In the genomic region with DNA sequence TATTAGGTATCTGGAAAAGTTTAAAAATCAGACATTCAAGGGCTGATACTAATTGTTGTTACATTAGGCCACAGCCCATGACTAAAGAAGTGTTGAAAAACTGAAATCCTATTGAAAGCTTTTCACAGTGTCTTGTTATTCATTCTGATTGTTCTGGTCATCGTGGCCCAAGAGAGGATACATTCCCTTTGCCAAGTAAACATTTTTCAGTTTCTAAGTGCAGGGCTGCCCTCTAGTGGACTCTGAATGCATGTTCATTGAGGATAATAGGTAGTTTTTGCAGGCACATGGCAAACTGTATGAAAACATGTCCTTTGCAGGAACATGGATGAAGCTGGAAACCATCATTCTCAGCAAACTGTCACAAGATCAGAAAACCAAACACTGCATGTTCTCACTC, we compare ENCODE assay signal across 9 cellular contexts.
DNase-seq lines count a peak whose midpoint lies in the region; ATAC-seq and TF ChIP-seq lines count a peak whose summit lies in the region.
"Had no signal": no experiment of that assay in that cellular context is flagged by ENCODE, and none has a peak within 500 bp of the region (broad histone marks: within the 10 kb centered on the region; RNA-seq: fewer than 3 reads in every experiment).

No MANE protein-coding gene starts in this region.

- no peaks in the 10 kb centered on the region; the same call in 1 of the 2 replicates for H3K36me3 ChIP-seq in H7 (replicated peaks; ENCODE audit: control insufficient read depth, insufficient read depth, low read length)
- no peaks in the 10 kb centered on the region for H3K36me3 ChIP-seq in Panc1 (ENCODE audit: control insufficient read depth, insufficient read depth, low read length)
- H3K36me3 ChIP-seq: BLaER1 treated with 17β-estradiol and CSF1 and Interleukin-3, amounts not matched to agents 10 nM and 100 nM had no signal

- CTCF ChIA-PET in Panc1 (lab: Charles Lee), result no interaction called here

- DNase-seq in NCI-H1105 treated with DMSO at 0.1 percent for 48 hours (lab: John Stamatoyannopoulos, UW), result peak; percentile 6
- no peak for DNase-seq in NCI-H1105 (lab: John Stamatoyannopoulos, UW)
- peak; percentile 57 for DNase-seq in H7
- peak; percentile 12 for DNase-seq in Panc1 (ENCODE audit: low read depth, low spot score)
- peak; percentile 47 for DNase-seq in renal cortical epithelial cell (ENCODE audit: low read depth)
- DNase-seq in activated CD8-positive, alpha-beta memory T cell treated with anti-CD3 and anti-CD28 coated beads for 24 hours, result no peak

- in situ Hi-C loops in Panc1 (cut with HindIII; ENCODE audit: low pct_unique_long_range_greater_than_20kb, low sequenced_read_pairs), result no loop called here

- no peak overlapping the region for H3K4me3 ChIP-seq in H7 (ENCODE audit: insufficient read depth, low read depth, low read length)
- no peak overlapping the region for H3K4me3 ChIP-seq in Panc1 (ENCODE audit: low read depth in 2 of 2, low read length in 2 of 2)
- H3K4me3 ChIP-seq: BLaER1 treated with 17β-estradiol and CSF1 and Interleukin-3, amounts not matched to agents 10 nM and 100 nM had no signal

- ATAC-seq in Panc1, result no peak
- peak; percentile 68 for ATAC-seq in esophagus mucosa
- no peak for ATAC-seq in GM18511 (IDR thresholded peaks at IDR 0.05; ENCODE audit: unreplicated experiment)

- peak; percentile 65 for TF ChIP-seq CTCF in Panc1 (IDR thresholded peaks at IDR 0.05)

- no TSS peak for BruUV-seq in Panc1 (replicated peaks; lab: Mats Ljungman, UMichigan)

- H3K9me3 ChIP-seq in Panc1 (ENCODE audit: control insufficient read depth, insufficient read depth, low read depth, low read length), result no peaks in the 10 kb centered on the region

- H3K27me3 ChIP-seq in H7 (ENCODE audit: control insufficient read depth, insufficient read depth, low read length) (no peaks in the 10 kb centered on the region), Panc1 (ENCODE audit: control insufficient read depth, insufficient read depth, low read length) (no peaks in the 10 kb centered on the region)
- H3K27me3 ChIP-seq: BLaER1 treated with 17β-estradiol and CSF1 and Interleukin-3, amounts not matched to agents 10 nM and 100 nM had no signal

- POLR2A ChIA-PET in Panc1 (lab: Charles Lee), result no interaction called here

- H3K27ac ChIP-seq in Panc1 (ENCODE audit: low read length), result no peak overlapping the region
- H3K27ac ChIP-seq: BLaER1 treated with 17β-estradiol and CSF1 and Interleukin-3, amounts not matched to agents 10 nM and 100 nM had no signal

- no peaks in the 10 kb centered on the region for H3K4me1 ChIP-seq in Panc1 (ENCODE audit: control insufficient read depth, insufficient read depth, low read length)

- intact Hi-C loops in Panc1 (cut with micrococcal nuclease; ENCODE audit: unreplicated experiment), result no loop called here

Comparison
In these comparisons a context has a peak if more than half of its experiments do, and no peak if none do; other contexts are left out.
1. DNase-seq: peak in NCI-H1105 treated with DMSO at 0.1 percent for 48 hours (single experiment), H7 (single experiment), Panc1 (single experiment) and renal cortical epithelial cell (single experiment); none in NCI-H1105 (single experiment) and activated CD8-positive, alpha-beta memory T cell treated with anti-CD3 and anti-CD28 coated beads for 24 hours (single experiment).